ENCODE assay signal across 14 cellular contexts in the genomic region with DNA sequence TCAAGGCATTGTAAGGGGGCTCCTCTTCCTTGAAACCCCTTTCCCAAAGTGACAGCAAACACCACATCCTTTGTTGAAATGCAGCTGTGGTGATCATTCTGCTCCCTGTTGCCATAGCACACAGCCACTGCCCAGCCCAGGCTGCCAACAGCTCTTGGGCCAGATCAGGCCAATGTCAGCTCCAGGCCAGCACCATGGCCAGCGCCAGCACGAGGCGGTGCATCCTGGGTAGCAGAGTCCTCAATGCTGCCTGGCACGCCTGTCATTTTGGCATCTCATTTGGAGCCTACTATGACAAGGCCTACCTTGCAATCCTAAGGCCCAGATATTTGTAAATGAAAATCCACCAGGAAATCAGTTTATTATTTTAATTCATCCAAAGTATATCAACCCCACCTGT.
DNase-seq lines count a peak whose midpoint lies in the region; ATAC-seq and TF ChIP-seq lines count a peak whose summit lies in the region.
"Had no signal": no experiment of that assay in that cellular context is flagged by ENCODE, and none has a peak within 500 bp of the region (broad histone marks: within the 10 kb centered on the region; RNA-seq: fewer than 3 reads in every experiment).

No MANE protein-coding gene starts in this region.

- H3K4me3 Mint-ChIP-seq in naive thymus-derived CD4-positive, alpha-beta T cell: no peak overlapping the region
- H3K4me3 Mint-ChIP-seq in natural killer cell treated with Interleukin-12 subunit alpha and Interleukin-12 subunit beta and Interleukin-15 and Interleukin-18, amount 100 ng/mL, for 72 hours: no peak overlapping the region
- H3K4me3 Mint-ChIP-seq: brain; T-helper 2 cell treated with Interferon-gamma antibody and Interleukin-4, amounts not matched to agents 5 μg/mL and 100 μg/mL, for 36 hours had no signal

- DNase-seq in GM12865 (ENCODE audit: low read depth): peak; percentile 8
- peak; percentile 29 for DNase-seq in MM.1S
- peak; percentile 24 to 58 for DNase-seq in T47D (ENCODE audit: low read depth in 1 of 2, low spot score in 1 of 2)
- DNase-seq in lung microvascular endothelial cell (ENCODE audit: low read depth in 2 of 2): peak; percentile 18 to 40
- no peak for DNase-seq in naive thymus-derived CD4-positive, alpha-beta T cell
- no peak for DNase-seq in GM13977 (ENCODE audit: low spot score)
- DNase-seq in natural killer cell treated with Interleukin-12 subunit alpha and Interleukin-12 subunit beta and Interleukin-15 and Interleukin-18, amount 100 ng/mL, for 72 hours (ENCODE audit: low spot score): no peak
- no peak for DNase-seq in NCI-H2171 (lab: John Stamatoyannopoulos, UW)
- DNase-seq: activated T-cell treated with anti-CD3 and anti-CD28 coated beads for 4 hours, left colon had no signal

- H3K9me2 ChIP-seq in MM.1S (replicated peaks; ENCODE audit: insufficient read depth, low read length): no peaks in the 10 kb centered on the region

- H3K4me2 ChIP-seq in MM.1S (ENCODE audit: low read depth, low read length): no peak overlapping the region

- no peaks in the 10 kb centered on the region for H3K4me1 ChIP-seq in MM.1S (ENCODE audit: low read length)
- H3K4me1 ChIP-seq in naive thymus-derived CD4-positive, alpha-beta T cell (ENCODE audit: control insufficient read depth in 2 of 2, insufficient read depth in 2 of 2, low read length in 2 of 2): no peaks in the 10 kb centered on the region
- H3K4me1 ChIP-seq: pancreas, suprapubic skin had no signal

- no peak overlapping the region for H3K27ac Mint-ChIP-seq in naive thymus-derived CD4-positive, alpha-beta T cell
- no peak overlapping the region for H3K27ac Mint-ChIP-seq in natural killer cell treated with Interleukin-12 subunit alpha and Interleukin-12 subunit beta and Interleukin-15 and Interleukin-18, amount 100 ng/mL, for 72 hours
- H3K27ac Mint-ChIP-seq: brain; T-helper 2 cell treated with Interferon-gamma antibody and Interleukin-4, amounts not matched to agents 5 μg/mL and 100 μg/mL, for 36 hours had no signal

- no peaks in the 10 kb centered on the region for H3K27me3 Mint-ChIP-seq in naive thymus-derived CD4-positive, alpha-beta T cell
- H3K27me3 Mint-ChIP-seq in natural killer cell treated with Interleukin-12 subunit alpha and Interleukin-12 subunit beta and Interleukin-15 and Interleukin-18, amount 100 ng/mL, for 72 hours: no peaks in the 10 kb centered on the region
- H3K27me3 Mint-ChIP-seq: brain had no signal

- intact Hi-C loops in naive thymus-derived CD4-positive, alpha-beta T cell (cut with micrococcal nuclease): no loop called here

- H3K36me3 Mint-ChIP-seq in naive thymus-derived CD4-positive, alpha-beta T cell: no peaks in the 10 kb centered on the region
- no peaks in the 10 kb centered on the region for H3K36me3 Mint-ChIP-seq in natural killer cell treated with Interleukin-12 subunit alpha and Interleukin-12 subunit beta and Interleukin-15 and Interleukin-18, amount 100 ng/mL, for 72 hours
- H3K36me3 Mint-ChIP-seq: brain had no signal

- no peak for ATAC-seq in naive thymus-derived CD4-positive, alpha-beta T cell
- ATAC-seq in natural killer cell treated with Interleukin-12 subunit alpha and Interleukin-12 subunit beta and Interleukin-15 and Interleukin-18, amount 100 ng/mL, for 72 hours: no peak
- ATAC-seq: left colon had no signal

- peaks cover 2 to 24% (median 9%) of the 10 kb centered on the region in 11 donors for H3K9me3 Mint-ChIP-seq in naive thymus-derived CD4-positive, alpha-beta T cell
- peaks cover 14% of the 10 kb centered on the region for H3K9me3 Mint-ChIP-seq in natural killer cell treated with Interleukin-12 subunit alpha and Interleukin-12 subunit beta and Interleukin-15 and Interleukin-18, amount 100 ng/mL, for 72 hours

- H3K9me3 ChIP-seq in MM.1S (replicated peaks; ENCODE audit: insufficient read depth, low read length): no peaks in the 10 kb centered on the region
- no peaks in the 10 kb centered on the region for H3K9me3 ChIP-seq in naive thymus-derived CD4-positive, alpha-beta T cell (ENCODE audit: control insufficient read depth in 2 of 3, low read length in 3 of 3)
- H3K9me3 ChIP-seq: pancreas, suprapubic skin had no signal

- H2AFZ ChIP-seq in MM.1S (ENCODE audit: low read length): no peak overlapping the region

- no peak for TF ChIP-seq CTCF in GM12865 (IDR thresholded peaks at IDR 0.05; ENCODE audit: insufficient read depth, low read depth, low read length, missing control alignments)
- no peak for TF ChIP-seq CTCF in MM.1S (IDR thresholded peaks at IDR 0.05; ENCODE audit: low read length)
- no peak for TF ChIP-seq CTCF in GM13977 (IDR thresholded peaks at IDR 0.05; ENCODE audit: extremely low read depth, insufficient read depth, missing control alignments)

- H3K27me3 ChIP-seq in MM.1S (replicated peaks; ENCODE audit: insufficient read depth, low read length): no peaks in the 10 kb centered on the region
- H3K27me3 ChIP-seq in naive thymus-derived CD4-positive, alpha-beta T cell (ENCODE audit: control insufficient read depth in 2 of 2, insufficient read depth in 2 of 2, low read length in 2 of 2): no peaks in the 10 kb centered on the region
- H3K27me3 ChIP-seq: pancreas, suprapubic skin had no signal

- no peaks in the 10 kb centered on the region for H3K79me2 ChIP-seq in MM.1S (ENCODE audit: low read length)

- no peaks in the 10 kb centered on the region for H3F3A ChIP-seq in MM.1S (ENCODE audit: insufficient read depth, low read length)

- in situ Hi-C loops in T47D (cut with HindIII; ENCODE audit: low pct_unique_long_range_greater_than_20kb, low sequenced_read_pairs) (no loop called here), GM13977 (cut with MboI; ENCODE audit: low pct_unique_long_range_greater_than_20kb, low sequenced_read_pairs, unreplicated experiment) (no loop called here)

- H3K4me3 ChIP-seq in GM12865 (ENCODE audit: low read depth, low read length) (no peak overlapping the region), MM.1S (ENCODE audit: low read length) (no peak overlapping the region)
- no peak overlapping the region for H3K4me3 ChIP-seq in naive thymus-derived CD4-positive, alpha-beta T cell (ENCODE audit: low read length)
- H3K4me3 ChIP-seq: pancreas, suprapubic skin had no signal

- POLR2A ChIA-PET in naive thymus-derived CD4-positive, alpha-beta T cell (lab: Charles Lee): no interaction called here

- no peak overlapping the region for H3K27ac ChIP-seq in MM.1S (ENCODE audit: low read length)
- no peak overlapping the region for H3K27ac ChIP-seq in naive thymus-derived CD4-positive, alpha-beta T cell (ENCODE audit: low read depth, low read length)
- H3K27ac ChIP-seq: pancreas, suprapubic skin had no signal

- H3K36me3 ChIP-seq in MM.1S (replicated peaks; ENCODE audit: insufficient read depth, low read length): no peaks in the 10 kb centered on the region
- no peaks in the 10 kb centered on the region for H3K36me3 ChIP-seq in naive thymus-derived CD4-positive, alpha-beta T cell (ENCODE audit: control insufficient read depth in 2 of 3, insufficient read depth in 3 of 3, low read length in 3 of 3)
- H3K36me3 ChIP-seq: pancreas, suprapubic skin had no signal

- no peak overlapping the region for H3K9ac ChIP-seq in MM.1S (ENCODE audit: low read length)

- CTCF ChIA-PET in naive thymus-derived CD4-positive, alpha-beta T cell (lab: Charles Lee): no interaction called here

- no peaks in the 10 kb centered on the region for H4K20me1 ChIP-seq in MM.1S (ENCODE audit: insufficient read depth, low read length)

- H3K4me1 Mint-ChIP-seq in naive thymus-derived CD4-positive, alpha-beta T cell: no peaks in the 10 kb centered on the region
- H3K4me1 Mint-ChIP-seq in natural killer cell treated with Interleukin-12 subunit alpha and Interleukin-12 subunit beta and Interleukin-15 and Interleukin-18, amount 100 ng/mL, for 72 hours (ENCODE audit: low read depth in 2 of 2): no peaks in the 10 kb centered on the region

Comparison
In these comparisons a context has a peak if more than half of its experiments do, and no peak if none do; other contexts are left out.
1. DNase-seq: peak in GM12865 (single experiment), MM.1S (single experiment), T47D (2 of 2) and lung microvascular endothelial cell (2 of 2); none in naive thymus-derived CD4-positive, alpha-beta T cell (0 of 9), GM13977 (single experiment), natural killer cell treated with Interleukin-12 subunit alpha and Interleukin-12 subunit beta and Interleukin-15 and Interleukin-18, amount 100 ng/mL, for 72 hours (single experiment) and NCI-H2171 (single experiment).